In genomic region chr4:186702297-186702696, GRCh38 we compare ENCODE assay signal across 18 cellular contexts. TPM values are rescaled to one million over a fixed set of nuclear protein-coding genes. Genes with fewer than 3 reads are reported as not detected.
A peak's percentile ranks its signal among the peaks of the same experiment; 100 is the strongest.
DNase-seq lines count a peak whose midpoint lies in the region; TF ChIP-seq lines count a peak whose summit lies in the region.
"Had no signal": no experiment of that assay in that cellular context is flagged by ENCODE, and none has a peak within 500 bp of the region (broad histone marks: within the 10 kb centered on the region; RNA-seq: fewer than 3 reads in every experiment).

No MANE protein-coding gene starts in this region.

- H3K36me3 ChIP-seq in SJCRH30: peaks cover 14% of the 10 kb centered on the region
- H3K36me3 ChIP-seq in mesodermal cell (ENCODE audit: control insufficient read depth, insufficient read depth, low read length): peaks cover 80% of the 10 kb centered on the region
- H3K36me3 ChIP-seq in stomach: peaks cover 4 to 9% (median 7%) of the 10 kb centered on the region in 4 donors

- no peak overlapping the region for H3K4me3 ChIP-seq in SJCRH30
- H3K4me3 ChIP-seq in choroid plexus epithelial cell (ENCODE audit: low read depth, low read length): no peak overlapping the region
- H3K4me3 ChIP-seq in mesodermal cell (ENCODE audit: extremely low read depth, insufficient read depth, low read length, poor library complexity, severe bottlenecking): no peak overlapping the region
- no peak overlapping the region for H3K4me3 ChIP-seq in stomach
- H3K4me3 ChIP-seq: smooth muscle cell had no signal

- no peak for TF ChIP-seq EP300 in stomach (IDR thresholded peaks at IDR 0.05)

- intact Hi-C loops in stomach (cut with DNase I; ENCODE audit: low total_unique reads): no loop called here

- H3K9me3 ChIP-seq in SJCRH30 (replicated peaks) (no peaks in the 10 kb centered on the region), mesodermal cell (ENCODE audit: control insufficient read depth, low read length) (peaks cover 3% of the 10 kb centered on the region), stomach (no peaks in the 10 kb centered on the region)
- H3K9me3 ChIP-seq: suprapubic skin had no signal

- H3K4me1 ChIP-seq in SJCRH30 (peaks cover 32% of the 10 kb centered on the region), mesodermal cell (ENCODE audit: control insufficient read depth, insufficient read depth, low read length, poor library complexity, severe bottlenecking) (peaks cover 52% of the 10 kb centered on the region), stomach (peaks cover 23 to 80% (median 49%) of the 10 kb centered on the region in 4 donors)

- TF ChIP-seq CTCF in choroid plexus epithelial cell (conservative IDR thresholded peaks at IDR 0.05; ENCODE audit: low read depth, low read length): no peak
- TF ChIP-seq CTCF in stomach (IDR thresholded peaks at IDR 0.05): no peak

- H3K27me3 ChIP-seq in SJCRH30 (no peaks in the 10 kb centered on the region), stomach (no peaks in the 10 kb centered on the region)
- H3K27me3 ChIP-seq: suprapubic skin had no signal

- 79 to 80% methylated on average over 2 to 4 of the region's 4 CpGs for WGBS in mesodermal cell (ENCODE audit: insufficient coverage in 2 of 2), 2 experiments
- 25 to 49% (median 37%) methylated on average over 4 of the region's 4 CpGs for WGBS in stomach, 5 donors

- no peak for DNase-seq in SJCRH30
- DNase-seq in choroid plexus epithelial cell (ENCODE audit: low read depth): peak; percentile 20
- no peak for DNase-seq in stomach
- DNase-seq in NCI-H146 (lab: John Stamatoyannopoulos, UW): no peak
- DNase-seq in SIG-M5 (lab: John Stamatoyannopoulos, UW): no peak
- no peak for DNase-seq in activated naive CD4-positive, alpha-beta T cell treated with anti-CD3 and anti-CD28 coated beads, Interleukin-2, amount 50 U/mL, for 16 hours
- no peak for DNase-seq in occipital lobe (lab: John Stamatoyannopoulos, UW)
- DNase-seq: activated naive CD4-positive, alpha-beta T cell treated with anti-CD3 and anti-CD28 coated beads, Interleukin-2, amount 10 ng/mL, durations not matched to agents 7 days and 5 days; activated T-cell treated with anti-CD3 and anti-CD28 coated beads for 4 hours; H7; MV-4-11; NCI-H2029 treated with DMSO at 0.1 percent for 48 hours; RPMI8226; stimulated activated CD8-positive, alpha-beta memory T cell treated with anti-CD3 and anti-CD28 coated beads, Interleukin-4, amount 100 ng/mL, for 48 hours; T-helper 1 cell had no signal

- TF ChIP-seq POLR2A in stomach (IDR thresholded peaks at IDR 0.05): no peak

- peak overlapping the region; percentile 99 for H3K27ac ChIP-seq in SJCRH30
- H3K27ac ChIP-seq in mesodermal cell (ENCODE audit: low read depth, low read length, severe bottlenecking): peak overlapping the region; percentile 41
- H3K27ac ChIP-seq in stomach: peak overlapping the region in 4 of 5 donors; percentile 64 to 77 (median 69)

RNA-seq across cellular contexts. Expression of gene FAT1, which starts 21.4 kb away (rescaled TPM):
- total RNA-seq in SJCRH30 (2014; rRNA removed; shearing (Covaris generic)): 152 and 154 TPM in 2 replicates
- polyA plus RNA-seq in mesodermal cell (2013, experiment 1 of 2): 176 TPM
- 122 TPM for polyA plus RNA-seq in mesodermal cell (2013, experiment 2 of 2)
- total RNA-seq in stomach (100 to 1,000 TPM in 3 of 5 donors, 10 to 100 TPM in 2; 57.8 to 272 (median 104) TPM), occipital lobe (28.4 TPM)
- polyA plus RNA-seq in stomach: 10 to 100 TPM in 1 of 3 donors, 1 to 10 TPM in 2; 8.2 to 17.9 (median 8.7) TPM

Comparison
In these comparisons a context has a peak if more than half of its experiments do, and no peak if none do; other contexts are left out.
1. H3K27ac ChIP-seq: peak in every context shown above with its lines; median percentile 99 in SJCRH30; 69 in stomach; 41 in mesodermal cell.